In the genomic region with DNA sequence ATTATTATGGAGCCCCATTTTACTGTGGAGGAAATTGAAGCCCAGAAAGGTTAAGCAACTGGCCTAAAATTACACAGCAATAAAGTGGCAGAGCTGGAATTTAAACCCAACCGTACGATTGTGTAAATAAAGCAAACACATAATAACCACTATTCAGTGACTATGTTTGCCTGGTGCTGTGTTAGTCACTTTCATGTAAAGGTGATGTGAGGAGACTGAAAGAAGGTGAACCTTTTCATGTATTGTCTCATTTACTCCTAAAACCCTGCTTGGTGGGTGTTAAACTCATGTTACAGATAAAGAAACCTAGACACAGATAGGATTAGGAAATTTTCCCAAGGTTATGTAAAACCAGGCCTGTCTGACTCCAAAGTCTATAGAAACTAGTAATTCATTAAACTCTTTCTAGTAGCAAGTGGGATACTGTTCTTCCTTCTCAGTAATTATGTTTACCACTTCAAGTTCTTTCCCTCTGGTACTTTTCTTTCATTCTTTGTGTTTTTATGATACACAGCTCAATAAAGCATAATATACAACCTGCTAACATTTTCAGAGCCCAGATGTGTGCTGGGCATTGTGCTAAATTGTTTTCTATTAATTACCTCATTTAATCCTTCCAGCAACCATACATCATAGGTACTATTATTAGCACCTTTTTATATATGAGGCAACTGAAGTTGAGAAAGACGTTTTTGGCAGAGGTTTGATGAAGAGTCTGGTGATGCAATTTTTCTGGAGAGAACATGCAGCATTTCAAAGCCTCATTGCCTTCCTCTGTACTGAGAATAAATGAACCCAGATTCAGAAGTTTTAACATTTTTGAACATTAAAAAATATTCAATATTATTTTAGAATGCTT, we compare ENCODE assay signal across 9 cellular contexts.
A peak's percentile ranks its signal among the peaks of the same experiment; 100 is the strongest.
DNase-seq lines count a peak whose midpoint lies in the region; ATAC-seq and TF ChIP-seq lines count a peak whose summit lies in the region.
"Had no signal": no experiment of that assay in that cellular context is flagged by ENCODE, and none has a peak within 500 bp of the region (broad histone marks: within the 10 kb centered on the region; RNA-seq: fewer than 3 reads in every experiment).

No MANE protein-coding gene starts in this region.

- no peak overlapping the region for H3K27ac ChIP-seq in mesenchymal stem cell (ENCODE audit: low read length, poor library complexity, severe bottlenecking)
- H3K27ac ChIP-seq in prostate gland = no peak overlapping the region

- no peaks in the 10 kb centered on the region for H3K9me3 Mint-ChIP-seq in activated naive CD8-positive, alpha-beta T cell treated with anti-CD3 and anti-CD28 coated beads, Interleukin-2, amount 50 U/mL, for 24 hours

- no peak overlapping the region for H2BK120ac ChIP-seq in mesenchymal stem cell (ENCODE audit: low read depth, low read length)

- H2AK5ac ChIP-seq in mesenchymal stem cell (ENCODE audit: low read length, severe bottlenecking) = no peak overlapping the region

- no peaks in the 10 kb centered on the region for H3K27me3 Mint-ChIP-seq in activated naive CD8-positive, alpha-beta T cell treated with anti-CD3 and anti-CD28 coated beads, Interleukin-2, amount 50 U/mL, for 24 hours

- no peak overlapping the region for H3K4me2 ChIP-seq in mesenchymal stem cell (ENCODE audit: low read length, poor library complexity, severe bottlenecking)

- no peak overlapping the region for H4K8ac ChIP-seq in mesenchymal stem cell (ENCODE audit: low read length)

- no peak overlapping the region for H3K9ac ChIP-seq in mesenchymal stem cell (ENCODE audit: low read length)

- no peak overlapping the region for H2AFZ ChIP-seq in mesenchymal stem cell (ENCODE audit: low read depth, low read length)

- H3K79me1 ChIP-seq in mesenchymal stem cell (replicated peaks; ENCODE audit: low read length, poor library complexity, severe bottlenecking) = no peaks in the 10 kb centered on the region

- H3K14ac ChIP-seq in mesenchymal stem cell (ENCODE audit: low read length in 2 of 2) = no peak overlapping the region

- H4K91ac ChIP-seq in mesenchymal stem cell (ENCODE audit: low read length) = no peak overlapping the region

- H2BK12ac ChIP-seq in mesenchymal stem cell (ENCODE audit: low read length in 2 of 2) = no peak overlapping the region

- H2BK15ac ChIP-seq in mesenchymal stem cell (ENCODE audit: low read depth, poor library complexity, severe bottlenecking) = no peak overlapping the region

- peak; percentile 11 for ATAC-seq in GM18909 (IDR thresholded peaks at IDR 0.05; ENCODE audit: poor library complexity, unreplicated experiment)
- peak; percentile 10 for ATAC-seq in HG03066 (IDR thresholded peaks at IDR 0.05; ENCODE audit: low read depth, unreplicated experiment)
- ATAC-seq in activated naive CD8-positive, alpha-beta T cell treated with anti-CD3 and anti-CD28 coated beads, Interleukin-2, amount 50 U/mL, for 24 hours = no peak

- H3K36me3 ChIP-seq in mesenchymal stem cell (ENCODE audit: control insufficient read depth in 1 of 2, insufficient read depth in 2 of 2, low read depth in 1 of 2, low read length in 2 of 2) = no peaks in the 10 kb centered on the region
- no peaks in the 10 kb centered on the region for H3K36me3 ChIP-seq in prostate gland
- H3K36me3 ChIP-seq: thoracic aorta had no signal

- H3K9me3 ChIP-seq in mesenchymal stem cell (ENCODE audit: control insufficient read depth, low read length) (no peaks in the 10 kb centered on the region), prostate gland (no peaks in the 10 kb centered on the region)
- H3K9me3 ChIP-seq: thoracic aorta had no signal

- H3K18ac ChIP-seq in mesenchymal stem cell (ENCODE audit: low read depth in 1 of 2, low read length in 2 of 2) = peak overlapping the region in 1 of 2 experiments; percentile 65

- no CpG with 5 or more reads among the region's 3 CpGs for WGBS in mesenchymal stem cell
- 52% methylated on average over 3 of the region's 3 CpGs for WGBS in prostate gland

- peak overlapping the region; percentile 79 for H3K27ac Mint-ChIP-seq in activated naive CD8-positive, alpha-beta T cell treated with anti-CD3 and anti-CD28 coated beads, Interleukin-2, amount 50 U/mL, for 24 hours

- no peak overlapping the region for H2BK5ac ChIP-seq in mesenchymal stem cell (ENCODE audit: low read depth, low read length, poor library complexity, severe bottlenecking)

- H3K27me3 ChIP-seq in mesenchymal stem cell (ENCODE audit: control insufficient read depth in 1 of 2, insufficient read depth in 1 of 2, low read length in 2 of 2) (no peaks in the 10 kb centered on the region), prostate gland (replicated peaks; ENCODE audit: insufficient read depth) (no peaks in the 10 kb centered on the region)

- H3K4me3 Mint-ChIP-seq in activated naive CD8-positive, alpha-beta T cell treated with anti-CD3 and anti-CD28 coated beads, Interleukin-2, amount 50 U/mL, for 24 hours = no peak overlapping the region

- TF ChIP-seq POLR2A in prostate gland (IDR thresholded peaks at IDR 0.05) = no peak

- H3K4ac ChIP-seq in mesenchymal stem cell (ENCODE audit: low read depth in 1 of 2, low read length in 2 of 2) = no peak overlapping the region

- DNase-seq in activated naive CD8-positive, alpha-beta T cell treated with anti-CD3 and anti-CD28 coated beads, Interleukin-2, amount 50 U/mL, for 24 hours = no peak
- DNase-seq in mesenchymal stem cell (peak; percentile 75), OCI-M2 (lab: John Stamatoyannopoulos, UW; ENCODE audit: unreplicated experiment) (no peak), NCI-H2081 treated with DMSO at 0.1 percent for 48 hours (lab: John Stamatoyannopoulos, UW) (no peak), NCI-H2107 treated with DMSO at 0.1 percent for 48 hours (lab: John Stamatoyannopoulos, UW; ENCODE audit: unreplicated experiment) (no peak), prostate gland (ENCODE audit: low spot score) (no peak)

- H3K23ac ChIP-seq in mesenchymal stem cell (ENCODE audit: low read length in 2 of 2) = no peak overlapping the region

- no peaks in the 10 kb centered on the region for H3K36me3 Mint-ChIP-seq in activated naive CD8-positive, alpha-beta T cell treated with anti-CD3 and anti-CD28 coated beads, Interleukin-2, amount 50 U/mL, for 24 hours (ENCODE audit: low read depth)

- H3K4me1 Mint-ChIP-seq in activated naive CD8-positive, alpha-beta T cell treated with anti-CD3 and anti-CD28 coated beads, Interleukin-2, amount 50 U/mL, for 24 hours = peaks cover 41% of the 10 kb centered on the region

- intact Hi-C loops in prostate gland (cut with DNase I) = no loop called here

- H3K4me1 ChIP-seq in mesenchymal stem cell (ENCODE audit: control insufficient read depth, insufficient read depth, low read depth, low read length) (peaks cover 5% of the 10 kb centered on the region), prostate gland (replicated peaks) (no peaks in the 10 kb centered on the region)

- H3K4me3 ChIP-seq in mesenchymal stem cell (ENCODE audit: insufficient read depth in 1 of 2, low read depth in 1 of 2, low read length in 2 of 2) = no peak overlapping the region
- H3K4me3 ChIP-seq in prostate gland = no peak overlapping the region
- H3K4me3 ChIP-seq: thoracic aorta had no signal

- TF ChIP-seq CTCF in prostate gland (IDR thresholded peaks at IDR 0.05) = no peak
